In the genomic region with DNA sequence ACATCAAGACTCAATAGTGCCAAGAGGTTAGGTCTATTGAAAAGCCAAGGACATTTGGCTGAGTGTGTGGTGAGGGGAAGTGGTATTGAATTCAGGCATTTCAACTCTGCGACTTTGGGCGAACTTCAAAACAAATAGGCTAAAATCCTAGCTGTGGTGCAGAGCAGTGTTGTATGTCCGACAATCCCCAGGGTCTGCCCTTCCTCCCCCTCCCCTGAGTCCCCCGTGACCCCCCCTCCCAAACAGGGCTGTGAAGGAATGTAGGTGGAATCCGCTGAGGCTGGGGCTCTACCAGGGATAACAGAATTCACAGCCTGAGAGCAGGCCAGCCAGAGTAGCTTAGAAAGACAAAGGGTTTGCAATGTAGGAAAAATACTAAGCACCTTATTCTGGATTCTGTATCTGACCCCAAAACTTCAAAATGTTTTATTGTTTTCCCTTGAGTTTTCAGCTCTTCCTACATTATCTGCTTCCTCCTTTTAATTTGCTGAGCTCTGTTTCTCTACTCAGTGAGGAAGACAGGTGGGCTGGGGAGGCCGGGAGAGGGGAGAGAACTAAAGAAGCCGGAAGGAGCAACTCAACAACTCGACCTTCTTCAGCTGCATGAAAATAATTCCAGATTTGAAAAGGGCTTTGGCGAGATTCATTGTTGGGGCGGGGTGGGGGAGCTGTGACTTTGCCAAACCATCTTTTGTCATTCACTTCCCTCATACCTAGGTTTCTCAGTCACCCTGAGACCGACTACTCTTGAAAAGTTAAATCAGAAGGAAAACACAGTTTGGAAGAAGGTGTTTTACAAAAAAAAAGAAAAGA, we compare ENCODE assay signal across 16 cellular contexts.
DNase-seq lines count a peak whose midpoint lies in the region; ATAC-seq and TF ChIP-seq lines count a peak whose summit lies in the region.
"Had no signal": no experiment of that assay in that cellular context is flagged by ENCODE, and none has a peak within 500 bp of the region (broad histone marks: within the 10 kb centered on the region; RNA-seq: fewer than 3 reads in every experiment).

No MANE protein-coding gene starts in this region.

- POLR2A ChIA-PET in activated CD8-positive, alpha-beta T cell treated with anti-CD3 and anti-CD28 coated beads, Interleukin-2, amount 10 ng/mL, durations not matched to agents 7 days and 5 days (lab: Charles Lee): no interaction called here

- H3K4me3 Mint-ChIP-seq in neural crest cell: peak overlapping the region; percentile 58
- no peak overlapping the region for H3K4me3 Mint-ChIP-seq in activated CD8-positive, alpha-beta T cell treated with anti-CD3 and anti-CD28 coated beads, Interleukin-2, amount 10 ng/mL, durations not matched to agents 7 days and 5 days
- H3K4me3 Mint-ChIP-seq: dendritic cell treated with granulocyte-macrophage colony-stimulating factor and Interleukin-4, amounts not matched to agents 40 ng/mL and 50 ng/mL, for 4 days; IgD-negative memory B cell; stimulated activated memory B cell treated with anti-CD40 and anti-IgM and Interleukin-4, amounts not matched to agents 10 μg/mL and 1 μg/mL and 100 μg/mL, for 72 hours; T-cell had no signal

- ATAC-seq in heart left ventricle: peak in 3 of 4 donors; percentile 32 to 61 (median 44)
- no peak for ATAC-seq in activated CD8-positive, alpha-beta T cell treated with anti-CD3 and anti-CD28 coated beads, Interleukin-2, amount 10 ng/mL, durations not matched to agents 7 days and 5 days
- ATAC-seq in HG03354 (IDR thresholded peaks at IDR 0.05; ENCODE audit: poor library complexity, severe bottlenecking, unreplicated experiment): no peak
- ATAC-seq: stimulated activated memory B cell treated with anti-CD40 and anti-IgM and Interleukin-4, amounts not matched to agents 10 μg/mL and 1 μg/mL and 100 μg/mL, for 72 hours; T-cell had no signal

- CTCF ChIA-PET in activated CD8-positive, alpha-beta T cell treated with anti-CD3 and anti-CD28 coated beads, Interleukin-2, amount 10 ng/mL, durations not matched to agents 7 days and 5 days (lab: Charles Lee): no interaction called here

- peaks cover 5% of the 10 kb centered on the region for H3K9me3 Mint-ChIP-seq in neural crest cell
- no peaks in the 10 kb centered on the region for H3K9me3 Mint-ChIP-seq in activated CD8-positive, alpha-beta T cell treated with anti-CD3 and anti-CD28 coated beads, Interleukin-2, amount 10 ng/mL, durations not matched to agents 7 days and 5 days (ENCODE audit: insufficient read depth)

- intact Hi-C loops in heart left ventricle (cut with DNase I): loop anchor here in 1 of 10 donors (10.0 kb wide), 1 partner anchor 126 kb away; no protein-coding TSS in a partner anchor

- TF ChIP-seq POLR2A in heart left ventricle (IDR thresholded peaks at IDR 0.05): no peak

- TF ChIP-seq CTCF in astrocyte of the cerebellum (IDR thresholded peaks at IDR 0.05; ENCODE audit: low read depth, low read length, missing control alignments) (no peak), heart left ventricle (IDR thresholded peaks at IDR 0.05) (no peak), neural crest cell (conservative IDR thresholded peaks at IDR 0.05) (no peak)

- H3K36me3 Mint-ChIP-seq in neural crest cell (ENCODE audit: low read depth): peaks cover 4% of the 10 kb centered on the region
- no peaks in the 10 kb centered on the region for H3K36me3 Mint-ChIP-seq in activated CD8-positive, alpha-beta T cell treated with anti-CD3 and anti-CD28 coated beads, Interleukin-2, amount 10 ng/mL, durations not matched to agents 7 days and 5 days (ENCODE audit: low read depth)
- H3K36me3 Mint-ChIP-seq: stimulated activated memory B cell treated with anti-CD40 and anti-IgM and Interleukin-4, amounts not matched to agents 10 μg/mL and 1 μg/mL and 100 μg/mL, for 72 hours; T-cell had no signal

- H3K27ac ChIP-seq in heart left ventricle: peak overlapping the region in 7 of 12 donors; percentile 2 to 71 (median 47)
- H3K27ac ChIP-seq in urinary bladder (ENCODE audit: low read depth): peak overlapping the region; percentile 6

- 20 to 22% (median 21%) methylated on average over 11 of the region's 11 CpGs for WGBS in heart left ventricle, 4 donors
- 20% methylated on average over 11 of the region's 11 CpGs for WGBS in urinary bladder

- peaks cover 0 to 15% (median 3%) of the 10 kb centered on the region in 12 donors for H3K4me1 ChIP-seq in heart left ventricle
- H3K4me1 ChIP-seq in urinary bladder (ENCODE audit: insufficient read depth): no peaks in the 10 kb centered on the region

- peaks cover 0 to 12% (median 3%) of the 10 kb centered on the region in 12 donors for H3K9me3 ChIP-seq in heart left ventricle

- DNase-seq in astrocyte of the cerebellum (ENCODE audit: low read depth) (peak; percentile 73), heart left ventricle (peak in 1 of 5 donors; percentile 29), neural crest cell (ENCODE audit: low read depth, low spot score) (no peak), SKM-1 treated with dmso at 0.1 percent for 144 hours (lab: John Stamatoyannopoulos, UW; ENCODE audit: unreplicated experiment) (no peak), NCI-H2171 treated with DMSO at 0.1 percent for 48 hours (lab: John Stamatoyannopoulos, UW) (no peak)
- no peak for DNase-seq in activated CD8-positive, alpha-beta T cell treated with anti-CD3 and anti-CD28 coated beads, Interleukin-2, amount 10 ng/mL, durations not matched to agents 7 days and 5 days
- DNase-seq: activated CD4-positive, alpha-beta T cell treated with anti-CD3 and anti-CD28 coated beads, Interleukin-2, amount 50 U/mL, for 48 hours; activated gamma-delta T cell; COR-L47; NCI-H2029 treated with DMSO at 0.1 percent for 48 hours; T-cell had no signal

- no peak overlapping the region for H3K4me3 ChIP-seq in astrocyte of the cerebellum (ENCODE audit: low read depth, low read length)
- no peak overlapping the region for H3K4me3 ChIP-seq in heart left ventricle
- H3K4me3 ChIP-seq in urinary bladder (ENCODE audit: low read depth, low read length): no peak overlapping the region

- in situ Hi-C loops in astrocyte of the cerebellum (cut with HindIII; ENCODE audit: low sequenced_read_pairs): no loop called here

- H3K4me1 Mint-ChIP-seq in neural crest cell: peaks cover 38% of the 10 kb centered on the region
- H3K4me1 Mint-ChIP-seq in activated CD8-positive, alpha-beta T cell treated with anti-CD3 and anti-CD28 coated beads, Interleukin-2, amount 10 ng/mL, durations not matched to agents 7 days and 5 days (ENCODE audit: low read depth): no peaks in the 10 kb centered on the region
- H3K4me1 Mint-ChIP-seq: IgD-negative memory B cell; stimulated activated memory B cell treated with anti-CD40 and anti-IgM and Interleukin-4, amounts not matched to agents 10 μg/mL and 1 μg/mL and 100 μg/mL, for 72 hours; T-cell had no signal

- H3K27ac Mint-ChIP-seq in neural crest cell (ENCODE audit: unreplicated experiment): peak overlapping the region; percentile 78
- no peak overlapping the region for H3K27ac Mint-ChIP-seq in activated CD8-positive, alpha-beta T cell treated with anti-CD3 and anti-CD28 coated beads, Interleukin-2, amount 10 ng/mL, durations not matched to agents 7 days and 5 days
- H3K27ac Mint-ChIP-seq: dendritic cell treated with granulocyte-macrophage colony-stimulating factor and Interleukin-4, amounts not matched to agents 40 ng/mL and 50 ng/mL, for 4 days; IgD-negative memory B cell; stimulated activated memory B cell treated with anti-CD40 and anti-IgM and Interleukin-4, amounts not matched to agents 10 μg/mL and 1 μg/mL and 100 μg/mL, for 72 hours; T-cell had no signal

- H3K27me3 ChIP-seq in heart left ventricle: no peaks in the 10 kb centered on the region

- no peaks in the 10 kb centered on the region for H3K27me3 Mint-ChIP-seq in neural crest cell (ENCODE audit: low read depth)
- no peaks in the 10 kb centered on the region for H3K27me3 Mint-ChIP-seq in activated CD8-positive, alpha-beta T cell treated with anti-CD3 and anti-CD28 coated beads, Interleukin-2, amount 10 ng/mL, durations not matched to agents 7 days and 5 days (ENCODE audit: low read depth)
- H3K27me3 Mint-ChIP-seq: dendritic cell treated with granulocyte-macrophage colony-stimulating factor and Interleukin-4, amounts not matched to agents 40 ng/mL and 50 ng/mL, for 4 days; IgD-negative memory B cell; stimulated activated memory B cell treated with anti-CD40 and anti-IgM and Interleukin-4, amounts not matched to agents 10 μg/mL and 1 μg/mL and 100 μg/mL, for 72 hours had no signal

- H3K36me3 ChIP-seq in heart left ventricle (no peaks in the 10 kb centered on the region), urinary bladder (ENCODE audit: insufficient read depth) (no peaks in the 10 kb centered on the region)

Comparison
In these comparisons a context has a peak if more than half of its experiments do, and no peak if none do; other contexts are left out.
1. ATAC-seq: peak in heart left ventricle (3 of 4); none in activated CD8-positive, alpha-beta T cell treated with anti-CD3 and anti-CD28 coated beads, Interleukin-2, amount 10 ng/mL, durations not matched to agents 7 days and 5 days (single experiment) and HG03354 (single experiment).